ENCODE assay signal across 19 cellular contexts in the genomic region with DNA sequence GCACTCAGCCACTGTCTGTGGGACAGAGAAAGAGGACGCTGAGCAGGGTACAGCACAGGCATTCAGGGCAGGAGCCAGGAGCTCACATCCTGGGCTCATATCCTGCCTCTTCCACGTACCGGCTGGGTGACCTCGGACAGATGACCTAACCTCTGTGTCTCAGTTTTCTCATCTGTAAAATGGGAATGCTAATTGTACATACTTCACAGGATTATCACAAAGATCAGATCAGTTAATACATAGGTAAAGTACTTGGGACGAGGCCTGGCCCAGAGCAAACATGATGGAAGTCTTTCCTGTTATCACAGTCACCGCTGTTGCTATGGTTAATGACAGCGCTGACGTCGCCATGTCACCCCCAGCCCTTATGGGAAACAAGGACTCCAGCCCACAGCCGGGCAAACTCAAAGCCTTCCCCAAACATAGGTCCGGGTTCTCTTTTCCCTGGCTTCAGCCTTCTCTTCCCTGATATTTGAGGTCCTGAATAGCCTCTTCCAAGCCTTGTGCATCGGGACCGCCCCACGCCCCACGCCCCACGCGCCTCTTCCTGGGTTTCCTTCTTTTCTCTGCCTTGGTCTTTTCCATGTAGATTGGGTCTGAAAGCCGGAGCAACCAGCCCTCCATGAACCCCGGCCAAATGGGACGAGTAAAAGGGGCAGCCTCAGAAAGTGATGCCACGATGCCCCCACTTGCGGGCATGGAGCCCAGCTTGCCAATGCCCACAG.
DNase-seq lines count a peak whose midpoint lies in the region; ATAC-seq and TF ChIP-seq lines count a peak whose summit lies in the region.
"Had no signal": no experiment of that assay in that cellular context is flagged by ENCODE, and none has a peak within 500 bp of the region (broad histone marks: within the 10 kb centered on the region; RNA-seq: fewer than 3 reads in every experiment).

No MANE protein-coding gene starts in this region.

- TF ChIP-seq POLR2A in esophagus squamous epithelium (IDR thresholded peaks at IDR 0.05): no peak
- no peak for TF ChIP-seq POLR2A in sigmoid colon (IDR thresholded peaks at IDR 0.05)

- H3K4me1 ChIP-seq in esophagus squamous epithelium (peaks cover 18 to 46% (median 25%) of the 10 kb centered on the region in 3 donors), sigmoid colon (peaks cover 0 to 82% (median 61%) of the 10 kb centered on the region in 4 donors)

- no peak for TF ChIP-seq EP300 in sigmoid colon (IDR thresholded peaks at IDR 0.05)

- H3K36me3 ChIP-seq in WERI-Rb-1: peaks cover 77% of the 10 kb centered on the region
- peaks cover 7 to 78% (median 10%) of the 10 kb centered on the region in 3 donors for H3K36me3 ChIP-seq in esophagus squamous epithelium
- H3K36me3 ChIP-seq in sigmoid colon: peaks cover 0 to 44% (median 16%) of the 10 kb centered on the region in 4 donors

- no peak for ATAC-seq in HG03354 (IDR thresholded peaks at IDR 0.05; ENCODE audit: poor library complexity, severe bottlenecking, unreplicated experiment)
- ATAC-seq in GM18909 (IDR thresholded peaks at IDR 0.05; ENCODE audit: poor library complexity, unreplicated experiment): no peak
- ATAC-seq: Right ventricle myocardium inferior had no signal

- DNase-seq in WERI-Rb-1 (no peak), esophagus squamous epithelium (lab: John Stamatoyannopoulos, UW) (no peak), sigmoid colon (no peak), DMS153 treated with DMSO at 0.1 percent for 48 hours (lab: John Stamatoyannopoulos, UW; ENCODE audit: unreplicated experiment) (no peak), NCI-H2227 (lab: John Stamatoyannopoulos, UW; ENCODE audit: unreplicated experiment) (no peak)
- DNase-seq: activated CD4-positive, CD25-positive, alpha-beta regulatory T cell treated with anti-CD3 and anti-CD28 coated beads, Interleukin-2, amount 50 U/mL, for 72 hours; activated CD8-positive, alpha-beta memory T cell treated with anti-CD3 and anti-CD28 coated beads, Interleukin-2, amount 50 U/mL, for 4 hours; activated naive CD4-positive, alpha-beta T cell; foreskin fibroblast; mesendoderm; NCI-H1417 treated with DMSO at 0.1 percent for 48 hours; NCI-H345; stimulated activated CD4-positive, alpha-beta T cell treated with anti-CD3 and anti-CD28 coated beads, Interleukin-4, amount 100 ng/mL, for 4 hours had no signal

- WGBS in esophagus squamous epithelium, 2 donors: 92 to 94% methylated on average over 16 to 21 of the region's 22 CpGs
- WGBS in sigmoid colon, 2 donors: 95 to 97% methylated on average over 22 of the region's 22 CpGs

- peak overlapping the region; percentile 2; the same call in 1 of the 2 replicates for H3K27ac ChIP-seq in 22Rv1
- H3K27ac ChIP-seq in WERI-Rb-1: peak overlapping the region; percentile 99
- H3K27ac ChIP-seq in esophagus squamous epithelium: peak overlapping the region; percentile 88 to 95 (median 91)
- peak overlapping the region; percentile 87 to 98 (median 96) for H3K27ac ChIP-seq in sigmoid colon
- H3K27ac ChIP-seq: KMS-11 had no signal

- intact Hi-C loops in esophagus squamous epithelium (cut with DNase I) (no loop called here), sigmoid colon (cut with DNase I) (no loop called here)

- H3K27me3 ChIP-seq in WERI-Rb-1 (ENCODE audit: insufficient read depth, low read depth, severe bottlenecking): no peaks in the 10 kb centered on the region
- H3K27me3 ChIP-seq in esophagus squamous epithelium: no peaks in the 10 kb centered on the region
- H3K27me3 ChIP-seq in sigmoid colon: no peaks in the 10 kb centered on the region
- H3K27me3 ChIP-seq: brain microvascular endothelial cell had no signal

- H3K9me3 ChIP-seq in WERI-Rb-1 (ENCODE audit: severe bottlenecking) (peaks cover 8% of the 10 kb centered on the region), esophagus squamous epithelium (no peaks in the 10 kb centered on the region), sigmoid colon (no peaks in the 10 kb centered on the region)

- H3K4me3 ChIP-seq in WERI-Rb-1 (ENCODE audit: low read depth, low read length) (no peak overlapping the region), esophagus squamous epithelium (no peak overlapping the region), sigmoid colon (no peak overlapping the region)

- TF ChIP-seq CTCF in 22Rv1 (IDR thresholded peaks at IDR 0.05): no peak
- TF ChIP-seq CTCF in WERI-Rb-1 (IDR thresholded peaks at IDR 0.05; ENCODE audit: low read depth, low read length): no peak
- TF ChIP-seq CTCF in esophagus squamous epithelium (IDR thresholded peaks at IDR 0.05): no peak
- no peak for TF ChIP-seq CTCF in sigmoid colon (IDR thresholded peaks at IDR 0.05)

Comparison
In these comparisons a context has a peak if more than half of its experiments do, and no peak if none do; other contexts are left out.
1. H3K27ac ChIP-seq: peak in every context shown above with its lines; median percentile 99 in WERI-Rb-1; 96 in sigmoid colon; 91 in esophagus squamous epithelium; 2 in 22Rv1.